Comparison of ENCODE assay signal across 1 cellular context in genomic region chr1:43446881-43447835, GRCh38.
TF ChIP-seq lines count a peak whose summit lies in the region.

No MANE protein-coding gene starts in this region.

TF ChIP-seq in IMR-90, 13 proteins besides CTCF, POLR2A, EP300 and RAD21 (continued from another document):
- TF ChIP-seq NFE2L2 (IDR thresholded peaks at IDR 0.05; ENCODE audit: low read depth, low read length) (no peak), SMC3 (IDR thresholded peaks at IDR 0.05; ENCODE audit: low read depth, low read length) (no peak)
- TF ChIP-seq, protein P1, sequence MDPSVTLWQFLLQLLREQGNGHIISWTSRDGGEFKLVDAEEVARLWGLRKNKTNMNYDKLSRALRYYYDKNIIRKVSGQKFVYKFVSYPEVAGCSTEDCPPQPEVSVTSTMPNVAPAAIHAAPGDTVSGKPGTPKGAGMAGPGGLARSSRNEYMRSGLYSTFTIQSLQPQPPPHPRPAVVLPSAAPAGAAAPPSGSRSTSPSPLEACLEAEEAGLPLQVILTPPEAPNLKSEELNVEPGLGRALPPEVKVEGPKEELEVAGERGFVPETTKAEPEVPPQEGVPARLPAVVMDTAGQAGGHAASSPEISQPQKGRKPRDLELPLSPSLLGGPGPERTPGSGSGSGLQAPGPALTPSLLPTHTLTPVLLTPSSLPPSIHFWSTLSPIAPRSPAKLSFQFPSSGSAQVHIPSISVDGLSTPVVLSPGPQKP (IDR thresholded peaks at IDR 0.05; ENCODE audit: borderline replicate concordance, low read depth, low read length): no peak
